Comparison of ENCODE assay signal across 1 cellular context in the genomic region with DNA sequence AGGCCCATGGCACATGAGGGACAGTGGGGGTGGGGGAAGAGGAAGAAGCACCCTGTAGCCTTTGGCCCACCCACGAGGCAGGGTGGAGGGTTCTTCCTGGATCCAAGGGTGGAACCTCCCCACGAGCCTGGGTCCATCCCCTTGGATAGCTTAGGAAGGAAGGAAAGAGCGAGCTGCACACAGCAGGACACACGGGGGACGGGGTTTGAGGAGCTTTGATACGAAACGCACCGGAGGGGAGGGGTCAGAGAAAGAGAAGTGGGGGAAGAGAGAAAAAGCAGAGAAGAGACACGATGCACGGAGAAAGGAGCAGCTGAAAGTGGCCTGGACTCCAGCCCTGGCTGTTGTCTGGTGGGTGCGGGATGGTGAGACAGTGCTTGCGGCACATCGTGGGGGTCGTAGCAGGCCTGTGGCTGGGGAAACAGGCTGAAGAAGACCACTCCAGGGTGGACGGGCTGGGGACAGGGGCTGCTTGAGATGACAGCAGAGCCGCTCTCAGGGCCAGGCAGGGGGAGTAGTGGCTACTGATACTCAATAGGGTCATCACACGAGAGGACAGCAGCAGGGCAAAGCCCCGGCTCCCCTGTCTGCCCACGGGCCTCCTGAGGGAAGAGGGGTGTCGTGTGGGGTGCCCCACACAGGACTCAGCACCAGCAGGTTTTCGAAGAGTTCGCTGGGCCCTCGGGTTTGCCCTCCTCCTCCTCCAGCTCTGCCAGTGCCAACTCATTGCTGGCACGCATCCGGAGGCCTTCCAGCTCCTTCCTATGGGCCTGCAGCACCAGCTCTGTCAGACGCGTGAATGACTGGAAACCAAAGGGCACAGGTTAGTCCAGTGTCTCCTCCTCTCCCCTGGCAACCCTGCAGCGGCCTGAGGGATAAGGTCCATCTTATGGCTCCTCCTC.
TF ChIP-seq lines count a peak whose summit lies in the region.

No MANE protein-coding gene starts in this region.

TF ChIP-seq in H1, 55 proteins besides CTCF, POLR2A, EP300 and RAD21:
- TF ChIP-seq HDAC2 (IDR thresholded peaks at IDR 0.05; ENCODE audit: borderline replicate concordance in 1 of 2, low read depth in 2 of 2, low read length in 2 of 2) (no peak), TCF12 (IDR thresholded peaks at IDR 0.05; ENCODE audit: low read depth, low read length) (no peak), BACH1 (IDR thresholded peaks at IDR 0.05; ENCODE audit: low read length) (no peak)
